ENCODE assay signal across 1 cellular context in genomic region chr10:103431902-103432301, GRCh38.
TF ChIP-seq lines count a peak whose summit lies in the region.

No MANE protein-coding gene starts in this region.

TF ChIP-seq in HepG2, 621 proteins besides CTCF, POLR2A, EP300 and RAD21:
- TF ChIP-seq FOXA1 (IDR thresholded peaks at IDR 0.05), result no peak
- TF ChIP-seq FOXA1 (CRISPR knock-in tag; IDR thresholded peaks at IDR 0.05), result peak; percentile 46
- no peak for TF ChIP-seq TEAD3 (CRISPR knock-in tag; optimal IDR thresholded peaks at IDR 0.05; ENCODE audit: borderline replicate concordance)
- TF ChIP-seq TEAD2 (CRISPR knock-in tag; IDR thresholded peaks at IDR 0.05), result no peak
- no peak for TF ChIP-seq SNAPC2 (CRISPR knock-in tag; IDR thresholded peaks at IDR 0.05)
- TF ChIP-seq NFE2 (CRISPR knock-in tag; IDR thresholded peaks at IDR 0.05), result no peak
- peak; percentile 27; the same call in 1 of the 2 replicates for TF ChIP-seq FOXA3 (CRISPR knock-in tag; IDR thresholded peaks at IDR 0.05)
- TF ChIP-seq SMAD9 (CRISPR knock-in tag; IDR thresholded peaks at IDR 0.05), result no peak
